ENCODE assay signal across 11 cellular contexts in the genomic region with DNA sequence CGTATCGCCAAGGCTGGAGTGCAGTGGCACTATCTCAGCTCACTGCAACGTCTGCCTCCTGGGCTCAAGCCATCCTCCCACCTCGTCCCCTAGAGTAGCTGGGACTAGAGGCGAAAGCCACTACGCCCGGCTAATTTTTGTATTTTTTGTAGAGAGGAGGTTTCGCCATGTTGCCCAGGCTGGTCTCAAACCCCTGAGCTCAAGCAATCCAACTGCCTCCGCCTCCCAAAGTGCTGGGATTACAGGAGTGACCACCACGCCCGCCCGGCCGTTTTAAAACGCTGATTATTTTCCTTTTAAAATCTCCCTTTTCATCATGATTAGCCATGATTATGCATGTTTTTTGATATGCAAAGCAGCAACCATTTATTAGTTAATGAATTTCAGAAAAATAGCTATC. TPM values are rescaled to one million over a fixed set of nuclear protein-coding genes. Genes with fewer than 3 reads are reported as not detected.
DNase-seq lines count a peak whose midpoint lies in the region; ATAC-seq and TF ChIP-seq lines count a peak whose summit lies in the region.
"Had no signal": no experiment of that assay in that cellular context is flagged by ENCODE, and none has a peak within 500 bp of the region (broad histone marks: within the 10 kb centered on the region; RNA-seq: fewer than 3 reads in every experiment).

No MANE protein-coding gene starts in this region.

- H3K36me3 ChIP-seq in OCI-LY1 (ENCODE audit: insufficient read depth, low read length) (peaks cover 11% of the 10 kb centered on the region; the same call in 1 of the 2 replicates), osteoblast (ENCODE audit: insufficient read depth, low read length) (no peaks in the 10 kb centered on the region)

- H4K20me1 ChIP-seq in OCI-LY1 (ENCODE audit: insufficient read depth, low read length), result no peaks in the 10 kb centered on the region
- no peaks in the 10 kb centered on the region for H4K20me1 ChIP-seq in osteoblast (ENCODE audit: insufficient read depth, low read length)

- peak overlapping the region; percentile 89 for H3K9ac ChIP-seq in OCI-LY1 (ENCODE audit: low read length)

- H3K9me2 ChIP-seq in OCI-LY1 (ENCODE audit: low read depth, low read length), result no peaks in the 10 kb centered on the region

- no peaks in the 10 kb centered on the region for H3K9me3 Mint-ChIP-seq in activated CD4-positive, alpha-beta T cell treated with anti-CD3 and anti-CD28 coated beads for 36 hours (ENCODE audit: low read depth)

- POLR2A ChIA-PET in activated CD4-positive, alpha-beta T cell treated with anti-CD3 and anti-CD28 coated beads for 36 hours (lab: Charles Lee), result interaction anchor here (0.7 kb wide), 1 partner anchor 673 kb away, joined by 6 read pairs; no protein-coding TSS in a partner anchor

- H3K4me3 Mint-ChIP-seq in activated CD4-positive, alpha-beta T cell treated with anti-CD3 and anti-CD28 coated beads for 36 hours, result peak overlapping the region; percentile 32

- H3K4me2 ChIP-seq in OCI-LY1 (ENCODE audit: low read length), result peak overlapping the region; percentile 95
- H3K4me2 ChIP-seq in osteoblast (ENCODE audit: insufficient read depth, low read length), result peak overlapping the region; percentile 82

- H3K4me1 ChIP-seq in OCI-LY1 (ENCODE audit: insufficient read depth, low read length, severe bottlenecking) (peaks cover 39% of the 10 kb centered on the region), osteoblast (ENCODE audit: insufficient read depth, low read length) (peaks cover 17% of the 10 kb centered on the region)

- intact Hi-C loops in activated CD4-positive, alpha-beta T cell treated with anti-CD3 and anti-CD28 coated beads for 36 hours (cut with DNase I, micrococcal nuclease), result loop anchor here (5.0 to 10.0 kb wide), 7 partner anchors 63 to 783 kb away; no protein-coding TSS in a partner anchor

- H3K4me1 Mint-ChIP-seq in activated CD4-positive, alpha-beta T cell treated with anti-CD3 and anti-CD28 coated beads for 36 hours, result peaks cover 32% of the 10 kb centered on the region

- H3F3A ChIP-seq in OCI-LY1 (ENCODE audit: insufficient read depth, low read length), result no peaks in the 10 kb centered on the region

- H2AFZ ChIP-seq in OCI-LY1 (ENCODE audit: low read length) (no peak overlapping the region), osteoblast (ENCODE audit: low read length) (peak overlapping the region; percentile 82)

- no peaks in the 10 kb centered on the region for H3K27me3 Mint-ChIP-seq in activated CD4-positive, alpha-beta T cell treated with anti-CD3 and anti-CD28 coated beads for 36 hours

- DNase-seq in activated CD4-positive, alpha-beta T cell treated with anti-CD3 and anti-CD28 coated beads for 36 hours, result no peak
- DNase-seq in activated CD4-positive, alpha-beta T cell treated with anti-CD3 and anti-CD28 coated beads for 1 hour, result no peak
- no peak for DNase-seq in epithelial cell of esophagus (ENCODE audit: low read depth)
- no peak for DNase-seq in osteoblast (ENCODE audit: insufficient read length, low spot score, missing footprints)
- DNase-seq in NCI-H1436 (lab: John Stamatoyannopoulos, UW), result no peak
- no peak for DNase-seq in GM03348 (ENCODE audit: low spot score)
- DNase-seq in NCI-H187 (lab: John Stamatoyannopoulos, UW), result no peak
- DNase-seq: esophagus squamous epithelium; NCI-H2029 treated with DMSO at 0.1 percent for 48 hours; stimulated activated CD4-positive, alpha-beta T cell treated with anti-CD3 and anti-CD28 coated beads, Interleukin-2, amount 100 ng/mL, for 24 hours had no signal

- no peaks in the 10 kb centered on the region for H3K9me3 ChIP-seq in OCI-LY1 (ENCODE audit: low read length)
- H3K9me3 ChIP-seq in osteoblast (ENCODE audit: low read depth, low read length), result no peaks in the 10 kb centered on the region
- H3K9me3 ChIP-seq: esophagus squamous epithelium had no signal

- peaks cover 18% of the 10 kb centered on the region for H3K36me3 Mint-ChIP-seq in activated CD4-positive, alpha-beta T cell treated with anti-CD3 and anti-CD28 coated beads for 36 hours (ENCODE audit: low read depth)

- ATAC-seq in activated CD4-positive, alpha-beta T cell treated with anti-CD3 and anti-CD28 coated beads for 36 hours, result no peak

- CTCF ChIA-PET in activated CD4-positive, alpha-beta T cell treated with anti-CD3 and anti-CD28 coated beads for 36 hours (lab: Charles Lee), result interaction anchor here (1.3 to 2.1 kb wide), 4 partner anchors 8 to 267 kb away, joined by 3 to 13 read pairs (median 7); no protein-coding TSS in a partner anchor

- H3K4me3 ChIP-seq in OCI-LY1 (ENCODE audit: low read depth, low read length, poor library complexity, severe bottlenecking) (peak overlapping the region; percentile 82), epithelial cell of esophagus (ENCODE audit: low read length) (peak overlapping the region; percentile 74), osteoblast (ENCODE audit: insufficient read depth, low read length) (no peak overlapping the region)

- H3K27me3 ChIP-seq in OCI-LY1 (ENCODE audit: insufficient read depth, low read length), result no peaks in the 10 kb centered on the region
- no peaks in the 10 kb centered on the region for H3K27me3 ChIP-seq in osteoblast (ENCODE audit: insufficient read depth, low read length)
- H3K27me3 ChIP-seq: esophagus squamous epithelium had no signal

- no peak overlapping the region for H3K27ac Mint-ChIP-seq in activated CD4-positive, alpha-beta T cell treated with anti-CD3 and anti-CD28 coated beads for 36 hours

- H3K79me2 ChIP-seq in OCI-LY1 (ENCODE audit: insufficient read depth, low read length), result peaks cover 13% of the 10 kb centered on the region
- peaks cover 3% of the 10 kb centered on the region for H3K79me2 ChIP-seq in osteoblast (ENCODE audit: insufficient read depth, low read length)

- no peak for TF ChIP-seq CTCF in OCI-LY1 (IDR thresholded peaks at IDR 0.05; ENCODE audit: low read length)
- TF ChIP-seq CTCF in epithelial cell of esophagus (IDR thresholded peaks at IDR 0.05; ENCODE audit: insufficient read depth, low read depth, low read length, missing control alignments), result no peak
- TF ChIP-seq CTCF in osteoblast (IDR thresholded peaks at IDR 0.05; ENCODE audit: extremely low read depth, low read depth, low read length), result no peak

- peak overlapping the region; percentile 89 for H3K27ac ChIP-seq in OCI-LY1 (ENCODE audit: low read depth, low read length, poor library complexity, severe bottlenecking)
- no peak overlapping the region for H3K27ac ChIP-seq in osteoblast (ENCODE audit: low read depth, low read length)

RNA-seq across cellular contexts. Expression of a gene that starts 2.2 kb away (rescaled TPM):
- total RNA-seq in activated CD4-positive, alpha-beta T cell treated with anti-CD3 and anti-CD28 coated beads for 36 hours, result 10 to 100 TPM; 16.2 to 23.2 TPM
- total RNA-seq in osteoblast, result 18.6 and 19.2 TPM in 2 replicates
